Comparison of ENCODE assay signal across 28 cellular contexts in the genomic region with DNA sequence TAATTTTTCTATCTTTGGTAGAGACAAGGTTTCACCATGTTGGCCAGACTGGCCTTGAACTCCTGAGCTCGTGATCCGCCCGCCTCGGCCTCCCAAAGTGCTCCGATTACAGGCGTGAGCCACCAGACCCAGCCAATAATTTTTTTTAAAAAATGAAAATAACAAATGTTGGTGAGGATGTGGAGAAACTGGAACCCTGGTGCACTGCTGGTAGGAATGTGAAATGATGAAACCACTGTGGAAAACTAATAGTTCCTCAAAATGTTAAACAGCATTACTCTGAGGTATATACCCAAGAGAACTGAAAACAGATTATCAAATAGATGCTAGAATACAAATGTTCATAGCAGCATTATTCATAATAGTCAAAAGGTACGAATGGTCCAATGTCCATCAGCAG. TPM values are rescaled to one million over a fixed set of nuclear protein-coding genes. Genes with fewer than 3 reads are reported as not detected.
DNase-seq lines count a peak whose midpoint lies in the region; ATAC-seq, FAIRE-seq and TF ChIP-seq lines count a peak whose summit lies in the region.
"Had no signal": no experiment of that assay in that cellular context is flagged by ENCODE, and none has a peak within 500 bp of the region (broad histone marks: within the 10 kb centered on the region; RNA-seq: fewer than 3 reads in every experiment).

No MANE protein-coding gene starts in this region.

- no peaks in the 10 kb centered on the region for H3K36me3 ChIP-seq in left ventricle myocardium inferior
- no peaks in the 10 kb centered on the region for H3K36me3 ChIP-seq in heart left ventricle
- H3K36me3 ChIP-seq in K562 (ENCODE audit: control insufficient read depth, insufficient read depth, low read length): no peaks in the 10 kb centered on the region
- H3K36me3 ChIP-seq: BLaER1 treated with 17β-estradiol and CSF1 and Interleukin-3, amounts not matched to agents 10 nM and 100 nM; upper lobe of left lung had no signal

- H3K4me3 ChIP-seq in left ventricle myocardium inferior (no peak overlapping the region), heart left ventricle (no peak overlapping the region), K562 (no peak overlapping the region), fibroblast of villous mesenchyme (ENCODE audit: low read depth, low read length) (no peak overlapping the region)
- H3K4me3 ChIP-seq: A549; BLaER1 treated with 17β-estradiol and CSF1 and Interleukin-3, amounts not matched to agents 10 nM and 100 nM; upper lobe of left lung had no signal

- POLR2A ChIA-PET in K562 (lab: Yijun Ruan, JAX): no interaction called here
- POLR2A ChIA-PET in activated CD4-positive, alpha-beta T cell treated with anti-CD3 and anti-CD28 coated beads for 36 hours (lab: Charles Lee): interaction anchor here (0.7 kb wide), 1 partner anchor 21 kb away, joined by 3 read pairs; no protein-coding TSS in a partner anchor

- H3K27me3 Mint-ChIP-seq in activated CD4-positive, alpha-beta T cell treated with anti-CD3 and anti-CD28 coated beads for 36 hours: no peaks in the 10 kb centered on the region
- H3K27me3 Mint-ChIP-seq: IgD-negative memory B cell; natural killer cell treated with Interleukin-12 subunit alpha and Interleukin-12 subunit beta and Interleukin-15 and Interleukin-18, amount 100 ng/mL, for 72 hours; T-cell had no signal

- H3K36me3 Mint-ChIP-seq in activated CD4-positive, alpha-beta T cell treated with anti-CD3 and anti-CD28 coated beads for 36 hours (ENCODE audit: low read depth): no peaks in the 10 kb centered on the region
- H3K36me3 Mint-ChIP-seq: activated naive CD8-positive, alpha-beta T cell treated with anti-CD3 and anti-CD28 coated beads, Interleukin-2, amount 10 ng/mL, durations not matched to agents 7 days and 5 days; IgD-negative memory B cell; natural killer cell treated with Interleukin-12 subunit alpha and Interleukin-12 subunit beta and Interleukin-15 and Interleukin-18, amount 100 ng/mL, for 72 hours; T-cell had no signal

- no peak overlapping the region for H3K27ac Mint-ChIP-seq in activated CD4-positive, alpha-beta T cell treated with anti-CD3 and anti-CD28 coated beads for 36 hours
- H3K27ac Mint-ChIP-seq: activated CD8-positive, alpha-beta T cell treated with anti-CD3 and anti-CD28 coated beads, Interleukin-2, amount 10 ng/mL, durations not matched to agents 7 days and 5 days; activated naive CD8-positive, alpha-beta T cell treated with anti-CD3 and anti-CD28 coated beads, Interleukin-2, amount 10 ng/mL, durations not matched to agents 7 days and 5 days; IgD-negative memory B cell; natural killer cell treated with Interleukin-12 subunit alpha and Interleukin-12 subunit beta and Interleukin-15 and Interleukin-18, amount 100 ng/mL, for 72 hours; T-cell had no signal

- H3K27me3 ChIP-seq in left ventricle myocardium inferior (ENCODE audit: low read depth): no peaks in the 10 kb centered on the region
- H3K27me3 ChIP-seq in heart left ventricle: no peaks in the 10 kb centered on the region
- H3K27me3 ChIP-seq in K562 (ENCODE audit: control insufficient read depth in 2 of 2, insufficient read depth in 2 of 2, low read length in 2 of 2): no peaks in the 10 kb centered on the region
- H3K27me3 ChIP-seq: BLaER1 treated with 17β-estradiol and CSF1 and Interleukin-3, amounts not matched to agents 10 nM and 100 nM; upper lobe of left lung had no signal

- no peak for TF ChIP-seq EP300 in K562 (IDR thresholded peaks at IDR 0.05; ENCODE audit: low read length)

- no TSS peak for BruUV-seq in K562 (replicated peaks; lab: Mats Ljungman, UMichigan)

- TF ChIP-seq POLR2A in heart left ventricle (IDR thresholded peaks at IDR 0.05): no peak
- no peak for TF ChIP-seq POLR2A in K562 (conservative IDR thresholded peaks at IDR 0.05)

- H3K27ac ChIP-seq in left ventricle myocardium inferior (replicated peaks) (peak overlapping the region; percentile 98), heart left ventricle (no peak overlapping the region), K562 (ENCODE audit: extremely low read depth, low read depth, low read length) (no peak overlapping the region)

- in situ Hi-C loops in K562 (cut with MboI): no loop called here

- H3K9me1 ChIP-seq in K562 (ENCODE audit: control insufficient read depth, insufficient read depth, low read length): no peaks in the 10 kb centered on the region

- no peak overlapping the region; the same call in 1 of the 2 replicates for H2AFZ ChIP-seq in K562 (ENCODE audit: low read depth, low read length)

- no peak for TF ChIP-seq RAD21 in K562 (CRISPR knock-in tag; conservative IDR thresholded peaks at IDR 0.05 in 1 of 2, IDR thresholded peaks at IDR 0.05 in 1 of 2)

- WGBS in heart left ventricle, 4 donors: 94 to 96% (median 95%) methylated on average over 7 of the region's 7 CpGs
- 92% methylated on average over 7 of the region's 7 CpGs for WGBS in K562 (ENCODE audit: insufficient coverage, low coverage, missing lambda C conversion rate)

- peaks cover 39% of the 10 kb centered on the region for H3K4me1 ChIP-seq in left ventricle myocardium inferior
- H3K4me1 ChIP-seq in heart left ventricle: peaks cover 0 to 45% (median 29%) of the 10 kb centered on the region in 12 donors
- peaks cover 28 to 39% of the 10 kb centered on the region in 2 experiments for H3K4me1 ChIP-seq in K562 (replicated peaks in 1 of 2; ENCODE audit: control insufficient read depth in 2 of 2, insufficient read depth in 2 of 2, low read length in 2 of 2)

- H3K9me3 ChIP-seq in left ventricle myocardium inferior (replicated peaks) (no peaks in the 10 kb centered on the region), heart left ventricle (no peaks in the 10 kb centered on the region), K562 (replicated peaks; ENCODE audit: control insufficient read depth, insufficient read depth, low read depth, low read length) (no peaks in the 10 kb centered on the region)
- H3K9me3 ChIP-seq: A549; BLaER1 treated with 17β-estradiol and CSF1 and Interleukin-3, amounts not matched to agents 10 nM and 100 nM; upper lobe of left lung had no signal

- intact Hi-C loops in left ventricle myocardium inferior (cut with micrococcal nuclease) (no loop called here), heart left ventricle (cut with DNase I) (no loop called here), K562 (cut with micrococcal nuclease) (no loop called here)
- intact Hi-C loops in activated CD4-positive, alpha-beta T cell treated with anti-CD3 and anti-CD28 coated beads for 36 hours (cut with DNase I, micrococcal nuclease): no loop called here

- H3K79me2 ChIP-seq in K562 (ENCODE audit: control insufficient read depth, insufficient read depth, low read length): no peaks in the 10 kb centered on the region

- no peak overlapping the region for H3K9ac ChIP-seq in K562 (ENCODE audit: insufficient read depth in 1 of 2, low read depth in 2 of 2, low read length in 2 of 2)
- H3K9ac ChIP-seq: BLaER1 treated with 17β-estradiol and CSF1 and Interleukin-3, amounts not matched to agents 10 nM and 100 nM had no signal

- H3K4me3 Mint-ChIP-seq in activated CD4-positive, alpha-beta T cell treated with anti-CD3 and anti-CD28 coated beads for 36 hours: no peak overlapping the region
- H3K4me3 Mint-ChIP-seq: activated CD8-positive, alpha-beta T cell treated with anti-CD3 and anti-CD28 coated beads, Interleukin-2, amount 10 ng/mL, durations not matched to agents 7 days and 5 days; activated naive CD8-positive, alpha-beta T cell treated with anti-CD3 and anti-CD28 coated beads, Interleukin-2, amount 10 ng/mL, durations not matched to agents 7 days and 5 days; natural killer cell treated with Interleukin-12 subunit alpha and Interleukin-12 subunit beta and Interleukin-15 and Interleukin-18, amount 100 ng/mL, for 72 hours; T-cell had no signal

- CTCF ChIA-PET in K562 (lab: Yijun Ruan, JAX; ENCODE audit: low intra/inter-chr PET ratio): no interaction called here
- CTCF ChIA-PET in activated CD4-positive, alpha-beta T cell treated with anti-CD3 and anti-CD28 coated beads for 36 hours (lab: Charles Lee): no interaction called here

- H4K20me1 ChIP-seq in K562 (replicated peaks; ENCODE audit: control insufficient read depth, insufficient read depth, low read length): no peaks in the 10 kb centered on the region
- H4K20me1 ChIP-seq: BLaER1 treated with 17β-estradiol and CSF1 and Interleukin-3, amounts not matched to agents 10 nM and 100 nM had no signal

- H3K4me1 Mint-ChIP-seq in activated CD4-positive, alpha-beta T cell treated with anti-CD3 and anti-CD28 coated beads for 36 hours: peaks cover 7% of the 10 kb centered on the region

- no peak overlapping the region for H3K4me2 ChIP-seq in K562 (ENCODE audit: insufficient read depth, low read length)
- H3K4me2 ChIP-seq: A549 had no signal

- TF ChIP-seq CTCF in left ventricle myocardium inferior (IDR thresholded peaks at IDR 0.05; ENCODE audit: borderline replicate concordance) (no peak), heart left ventricle (IDR thresholded peaks at IDR 0.05) (no peak), K562 (IDR thresholded peaks at IDR 0.05 in 2 of 3, conservative IDR thresholded peaks at IDR 0.05 in 1 of 3; ENCODE audit: insufficient read depth in 2 of 3, low read depth in 1 of 3, low read length in 3 of 3) (0 out of 6 replicates have a peak, but pooled peaks of 1 of the 3 experiments have one; percentile 3), fibroblast of villous mesenchyme (IDR thresholded peaks at IDR 0.05; ENCODE audit: insufficient read depth, low read depth, low read length) (peak; percentile 21)

- ATAC-seq in heart left ventricle: no peak
- no peak for ATAC-seq in K562
- no peak for ATAC-seq in activated CD4-positive, alpha-beta T cell treated with anti-CD3 and anti-CD28 coated beads for 36 hours
- ATAC-seq in GM19324 (IDR thresholded peaks at IDR 0.05; ENCODE audit: low FRiP score, unreplicated experiment): no peak
- no peak for ATAC-seq in HG03139 (IDR thresholded peaks at IDR 0.05; ENCODE audit: unreplicated experiment)
- ATAC-seq: A549; activated CD8-positive, alpha-beta T cell treated with anti-CD3 and anti-CD28 coated beads, Interleukin-2, amount 10 ng/mL, durations not matched to agents 7 days and 5 days; left ventricle myocardium superior; natural killer cell treated with Interleukin-12 subunit alpha and Interleukin-12 subunit beta and Interleukin-15 and Interleukin-18, amount 100 ng/mL, for 72 hours; T-cell had no signal

- H3K9me3 Mint-ChIP-seq in activated CD4-positive, alpha-beta T cell treated with anti-CD3 and anti-CD28 coated beads for 36 hours (ENCODE audit: low read depth): no peaks in the 10 kb centered on the region
- H3K9me3 Mint-ChIP-seq: activated naive CD8-positive, alpha-beta T cell treated with anti-CD3 and anti-CD28 coated beads, Interleukin-2, amount 10 ng/mL, durations not matched to agents 7 days and 5 days; IgD-negative memory B cell; natural killer cell treated with Interleukin-12 subunit alpha and Interleukin-12 subunit beta and Interleukin-15 and Interleukin-18, amount 100 ng/mL, for 72 hours; T-cell had no signal

- FAIRE-seq in K562 (lab: Jason Lieb, UNC): no peak
- FAIRE-seq: A549, GM12891, TTC549 had no signal

- no peak for DNase-seq in left ventricle myocardium inferior
- DNase-seq in heart left ventricle: no peak
- DNase-seq in K562 (ENCODE audit: extremely low read depth in 1 of 4, low spot score in 3 of 4): no peak
- DNase-seq in fibroblast of villous mesenchyme (ENCODE audit: low read depth): no peak
- DNase-seq in activated CD4-positive, alpha-beta T cell treated with anti-CD3 and anti-CD28 coated beads for 36 hours: no peak
- DNase-seq in NK-92 (lab: John Stamatoyannopoulos, UW; ENCODE audit: unreplicated experiment): no peak
- DNase-seq: activated CD4-positive, CD25-positive, alpha-beta regulatory T cell treated with anti-CD3 and anti-CD28 coated beads, Interleukin-2, amount 50 U/mL, for 72 hours; activated CD8-positive, alpha-beta T cell treated with anti-CD3 and anti-CD28 coated beads, Interleukin-2, amount 10 ng/mL, durations not matched to agents 7 days and 5 days; activated effector memory CD4-positive, alpha-beta T cell treated with Interleukin-2 at 50 U/mL for 16 hours; activated naive CD8-positive, alpha-beta T cell treated with anti-CD3 and anti-CD28 coated beads, Interleukin-2, amount 10 ng/mL, durations not matched to agents 7 days and 5 days; activated T-cell treated with anti-CD3 and anti-CD28 coated beads for 4 hours; DND-41; left ventricle myocardium superior; NCI-H1436; SIG-M5; stimulated activated CD4-positive, alpha-beta T cell treated with anti-CD3 and anti-CD28 coated beads, Interleukin-1b, Interleukin-23, amount 100 ng/mL, for 48 hours; T-cell; upper lobe of left lung had no signal

RNA-seq across cellular contexts. Expression of a gene that starts 23.0 kb away (rescaled TPM):
- total RNA-seq in left ventricle myocardium inferior: 223 TPM
- total RNA-seq in heart left ventricle: 100 to 1,000 TPM; 141 to 282 (median 196) TPM
- 100 to 1,000 TPM in 1 of 2 donors, 10 to 100 TPM in 1; 85.5 to 186 TPM for polyA plus RNA-seq in heart left ventricle
- total RNA-seq in K562 (2011; cell fraction: chromatin; rRNA removed; ENCODE audit: low replicate concordance): 60.5 and 71.2 TPM in 2 replicates
- total RNA-seq in K562 (2011; cell fraction: nucleolus; rRNA removed): 39.9 and 41.7 TPM in 2 replicates
- total RNA-seq in K562 (2011; cell fraction: nucleoplasm; rRNA removed): 59.5 and 77.9 TPM in 2 replicates
- 50.3 and 53.2 TPM in 2 replicates for total RNA-seq in K562 (2014; rRNA removed)
- total RNA-seq in K562 (2014; rRNA removed; fragmentation: Illumina TruSeq; extraction: Trizol): 144 and 155 TPM in 2 replicates
- 135 and 136 TPM in 2 replicates for total RNA-seq in K562 (2015; rRNA removed; fragmentation: Illumina TruSeq; extraction: Trizol)
- total RNA-seq in K562 (2021): 238 and 246 TPM in 2 replicates
- polyA plus RNA-seq in K562 (2011; rRNA removed): 67.6 and 94.5 TPM in 2 replicates
- polyA plus RNA-seq in K562 (2011; cell fraction: cytosol; rRNA removed): 43.4 and 52.2 TPM in 2 replicates
- 30.1 and 40.2 TPM in 2 replicates for polyA plus RNA-seq in K562 (2011; cell fraction: nucleus; rRNA removed)
- 142 and 212 TPM in 2 replicates for polyA plus RNA-seq in K562 (2012)
- 200 and 204 TPM in 2 replicates for polyA plus RNA-seq in K562 (2014; fragmentation: Illumina TruSeq; extraction: Trizol)
- polyA plus RNA-seq in K562 (2014; fragmentation: Nextera tagmentation; extraction: Ambion mirVana): 10 to 100 TPM; 30.4 to 37.6 TPM
- polyA plus RNA-seq in K562 (2014; rRNA removed): 74.9 and 83.6 TPM in 2 replicates
- polyA minus RNA-seq in K562 (2011; rRNA and poly(A)+ RNA removed): 142 and 187 TPM in 2 replicates
- polyA minus RNA-seq in K562 (2011; cell fraction: cytosol; rRNA and poly(A)+ RNA removed): 110 and 154 TPM in 2 replicates
- polyA minus RNA-seq in K562 (2011; cell fraction: nucleus; rRNA and poly(A)+ RNA removed): 23.0 and 31.1 TPM in 2 replicates
- total RNA-seq in fibroblast of villous mesenchyme: 125 and 141 TPM in 2 replicates
- total RNA-seq in activated CD4-positive, alpha-beta T cell treated with anti-CD3 and anti-CD28 coated beads for 36 hours: 100 to 1,000 TPM; 140 to 144 TPM

RNA-seq across cellular contexts. Expression of a gene that starts 27.7 kb away (rescaled TPM):
- total RNA-seq in left ventricle myocardium inferior: 0.99 TPM
- 1 to 10 TPM in 1 of 9 donors, under 1 TPM in 8; 0.23 to 1.2 (median 0.67) TPM for total RNA-seq in heart left ventricle
- polyA plus RNA-seq in heart left ventricle: 1 to 10 TPM; 1.1 to 1.6 TPM
- 0.74 and 1.7 TPM in 2 replicates for total RNA-seq in K562 (2011; cell fraction: chromatin; rRNA removed; ENCODE audit: low replicate concordance)
- total RNA-seq in K562 (2011; cell fraction: nucleolus; rRNA removed): 2.6 and 3.0 TPM in 2 replicates
- 1.2 TPM in 2 replicates for total RNA-seq in K562 (2011; cell fraction: nucleoplasm; rRNA removed)
- 0.41 and 0.49 TPM in 2 replicates for total RNA-seq in K562 (2014; rRNA removed)
- 0.19 and 0.65 TPM in 2 replicates for total RNA-seq in K562 (2014; rRNA removed; fragmentation: Illumina TruSeq; extraction: Trizol)
- total RNA-seq in K562 (2015; rRNA removed; fragmentation: Illumina TruSeq; extraction: Trizol): 0.98 and 1.1 TPM in 2 replicates
- total RNA-seq in K562 (2021): 0.98 and 1.2 TPM in 2 replicates
- 0.91 and 1.2 TPM in 2 replicates for polyA plus RNA-seq in K562 (2011; rRNA removed)
- polyA plus RNA-seq in K562 (2011; cell fraction: cytosol; rRNA removed): 0.71 and 2.0 TPM in 2 replicates
- polyA plus RNA-seq in K562 (2011; cell fraction: nucleus; rRNA removed): 1.8 and 2.8 TPM in 2 replicates
- 1.9 and 4.0 TPM in 2 replicates for polyA plus RNA-seq in K562 (2012)
- polyA plus RNA-seq in K562 (2014; fragmentation: Illumina TruSeq; extraction: Trizol): 0.80 and 1.5 TPM in 2 replicates
- polyA plus RNA-seq in K562 (2014; fragmentation: Nextera tagmentation; extraction: Ambion mirVana): under 1 TPM in 1 of 2 experiments, not detected in 1; 0.06 TPM
- polyA plus RNA-seq in K562 (2014; rRNA removed): 0.67 and 1.0 TPM in 2 replicates
- 0.30 and 0.53 TPM in 2 replicates for polyA minus RNA-seq in K562 (2011; rRNA and poly(A)+ RNA removed)
- 0.55 and 0.76 TPM in 2 replicates for polyA minus RNA-seq in K562 (2011; cell fraction: cytosol; rRNA and poly(A)+ RNA removed)
- 0.27 TPM in 1 of 2 replicates, not detected in the other for polyA minus RNA-seq in K562 (2011; cell fraction: nucleus; rRNA and poly(A)+ RNA removed)
- total RNA-seq in fibroblast of villous mesenchyme: 0.43 and 0.64 TPM in 2 replicates
- total RNA-seq in activated CD4-positive, alpha-beta T cell treated with anti-CD3 and anti-CD28 coated beads for 36 hours: under 1 TPM; 0.79 to 0.91 TPM
- total RNA-seq: mononuclear cell had no signal
- polyA plus RNA-seq: IgD-negative memory B cell had no signal

RNA-seq across cellular contexts. Expression of a gene that starts 42.9 kb away (rescaled TPM):
- total RNA-seq in left ventricle myocardium inferior: not detected
- 1 to 10 TPM in 1 of 9 donors, under 1 TPM in 5, not detected in 3; 0.24 to 8.1 (median 0.64) TPM for total RNA-seq in heart left ventricle
- 1 to 10 TPM in 1 of 2 donors, under 1 TPM in 1; 0.53 to 1.3 TPM for polyA plus RNA-seq in heart left ventricle
- total RNA-seq in K562 (2011; cell fraction: chromatin; rRNA removed; ENCODE audit: low replicate concordance): 2.2 and 6.3 TPM in 2 replicates
- 6.0 and 6.3 TPM in 2 replicates for total RNA-seq in K562 (2011; cell fraction: nucleolus; rRNA removed)
- total RNA-seq in K562 (2011; cell fraction: nucleoplasm; rRNA removed): 4.5 and 6.0 TPM in 2 replicates
- total RNA-seq in K562 (2014; rRNA removed): 2.5 and 3.8 TPM in 2 replicates
- 1.5 and 2.3 TPM in 2 replicates for total RNA-seq in K562 (2014; rRNA removed; fragmentation: Illumina TruSeq; extraction: Trizol)
- 2.8 and 2.9 TPM in 2 replicates for total RNA-seq in K562 (2015; rRNA removed; fragmentation: Illumina TruSeq; extraction: Trizol)
- total RNA-seq in K562 (2021): 2.3 and 3.9 TPM in 2 replicates
- 2.4 and 8.1 TPM in 2 replicates for polyA plus RNA-seq in K562 (2011; rRNA removed)
- polyA plus RNA-seq in K562 (2011; cell fraction: cytosol; rRNA removed): 8.3 and 10.1 TPM in 2 replicates
- polyA plus RNA-seq in K562 (2011; cell fraction: nucleus; rRNA removed): 3.7 and 5.1 TPM in 2 replicates
- polyA plus RNA-seq in K562 (2012): 3.5 and 13.7 TPM in 2 replicates
- 3.5 and 3.8 TPM in 2 replicates for polyA plus RNA-seq in K562 (2014; fragmentation: Illumina TruSeq; extraction: Trizol)
- polyA plus RNA-seq in K562 (2014; fragmentation: Nextera tagmentation; extraction: Ambion mirVana): 1 to 10 TPM; 2.0 to 2.8 TPM
- polyA plus RNA-seq in K562 (2014; rRNA removed): 1.4 and 3.7 TPM in 2 replicates
- polyA minus RNA-seq in K562 (2011; rRNA and poly(A)+ RNA removed): 5.2 and 5.3 TPM in 2 replicates
- 4.2 and 12.3 TPM in 2 replicates for polyA minus RNA-seq in K562 (2011; cell fraction: cytosol; rRNA and poly(A)+ RNA removed)
- 3.1 and 3.8 TPM in 2 replicates for polyA minus RNA-seq in K562 (2011; cell fraction: nucleus; rRNA and poly(A)+ RNA removed)
- total RNA-seq in fibroblast of villous mesenchyme: 0.86 and 0.97 TPM in 2 replicates
- total RNA-seq in activated CD4-positive, alpha-beta T cell treated with anti-CD3 and anti-CD28 coated beads for 36 hours: 1 to 10 TPM; 7.0 to 7.9 TPM
- total RNA-seq: left ventricle myocardium superior, skeletal muscle tissue had no signal
